Comparison of ENCODE assay signal across 13 cellular contexts in genomic region chr12:71782007-71782406, GRCh38. TPM values are rescaled to one million over a fixed set of nuclear protein-coding genes. Genes with fewer than 3 reads are reported as not detected.
DNase-seq lines count a peak whose midpoint lies in the region; ATAC-seq lines count a peak whose summit lies in the region.
"Had no signal": no experiment of that assay in that cellular context is flagged by ENCODE, and none has a peak within 500 bp of the region (broad histone marks: within the 10 kb centered on the region; RNA-seq: fewer than 3 reads in every experiment).

No MANE protein-coding gene starts in this region.

- no peak overlapping the region for H2BK120ac ChIP-seq in mesenchymal stem cell (ENCODE audit: low read depth, low read length)

- H3K27ac ChIP-seq in mesenchymal stem cell (ENCODE audit: low read length, poor library complexity, severe bottlenecking) = no peak overlapping the region
- H3K27ac ChIP-seq: sigmoid colon, stomach had no signal

- H3K14ac ChIP-seq in mesenchymal stem cell (ENCODE audit: low read length in 2 of 2) = no peak overlapping the region

- H3K27me3 ChIP-seq in mesenchymal stem cell (ENCODE audit: control insufficient read depth in 1 of 2, insufficient read depth in 1 of 2, low read length in 2 of 2) = no peaks in the 10 kb centered on the region
- H3K27me3 ChIP-seq: sigmoid colon, stomach had no signal

- H2BK5ac ChIP-seq in mesenchymal stem cell (ENCODE audit: low read depth, low read length, poor library complexity, severe bottlenecking) = no peak overlapping the region

- H3K4ac ChIP-seq in mesenchymal stem cell (ENCODE audit: low read depth in 1 of 2, low read length in 2 of 2) = no peak overlapping the region

- WGBS in mesenchymal stem cell = 100% methylated on average over 1 of the region's 4 CpGs

- H3K9ac ChIP-seq in mesenchymal stem cell (ENCODE audit: low read length) = peak overlapping the region; percentile 37

- H2AFZ ChIP-seq in mesenchymal stem cell (ENCODE audit: low read depth, low read length) = no peak overlapping the region

- H2BK15ac ChIP-seq in mesenchymal stem cell (ENCODE audit: low read depth, poor library complexity, severe bottlenecking) = no peak overlapping the region

- DNase-seq in NAMALWA (ENCODE audit: low spot score) (peak; percentile 31), mesenchymal stem cell (no peak), RKO (ENCODE audit: low spot score) (no peak), NCI-H524 (lab: John Stamatoyannopoulos, UW) (no peak)
- no peak for DNase-seq in activated CD4-positive, alpha-beta T cell treated with anti-CD3 and anti-CD28 coated beads, Interleukin-2, amount 50 U/mL, for 4 hours
- DNase-seq: activated gamma-delta T cell treated with Interleukin-2 at 50 U/mL for 16 hours; CD4-positive, CD25-positive, alpha-beta regulatory T cell; mammary epithelial cell; MM.1S; sigmoid colon; stomach had no signal

- H4K91ac ChIP-seq in mesenchymal stem cell (ENCODE audit: low read length) = no peak overlapping the region

- no peaks in the 10 kb centered on the region for H3K4me1 ChIP-seq in mesenchymal stem cell (ENCODE audit: control insufficient read depth, insufficient read depth, low read depth, low read length)

- no peak overlapping the region for H2AK5ac ChIP-seq in mesenchymal stem cell (ENCODE audit: low read length, severe bottlenecking)

- H3K18ac ChIP-seq in mesenchymal stem cell (ENCODE audit: low read depth in 1 of 2, low read length in 2 of 2) = no peak overlapping the region

- H3K36me3 ChIP-seq in mesenchymal stem cell (ENCODE audit: control insufficient read depth in 1 of 2, insufficient read depth in 2 of 2, low read depth in 1 of 2, low read length in 2 of 2) = peaks cover 3 to 85% of the 10 kb centered on the region in 2 experiments

- ATAC-seq in GM18867 (IDR thresholded peaks at IDR 0.05; ENCODE audit: unreplicated experiment) (peak; percentile 38), HG02884 (IDR thresholded peaks at IDR 0.05; ENCODE audit: unreplicated experiment) (peak; percentile 74)

- no peak overlapping the region for H4K8ac ChIP-seq in mesenchymal stem cell (ENCODE audit: low read length)

- no peak overlapping the region for H3K4me3 ChIP-seq in mesenchymal stem cell (ENCODE audit: insufficient read depth in 1 of 2, low read depth in 1 of 2, low read length in 2 of 2)
- H3K4me3 ChIP-seq: sigmoid colon, stomach had no signal

- no peak overlapping the region for H3K23ac ChIP-seq in mesenchymal stem cell (ENCODE audit: low read length in 2 of 2)

- H3K4me2 ChIP-seq in mesenchymal stem cell (ENCODE audit: low read length, poor library complexity, severe bottlenecking) = no peak overlapping the region

- no peaks in the 10 kb centered on the region for H3K9me3 ChIP-seq in mesenchymal stem cell (ENCODE audit: control insufficient read depth, low read length)
- H3K9me3 ChIP-seq: sigmoid colon, stomach had no signal

- H3K79me1 ChIP-seq in mesenchymal stem cell (replicated peaks; ENCODE audit: low read length, poor library complexity, severe bottlenecking) = peaks cover 13% of the 10 kb centered on the region

- H2BK12ac ChIP-seq in mesenchymal stem cell (ENCODE audit: low read length in 2 of 2) = no peak overlapping the region

RNA-seq across cellular contexts. Expression of gene RAB21, which starts 27.3 kb away (rescaled TPM):
- 42.6 TPM for polyA plus RNA-seq in mesenchymal stem cell (2013, experiment 1 of 2)
- polyA plus RNA-seq in mesenchymal stem cell (2013, experiment 2 of 2) = 41.2 TPM

RNA-seq across cellular contexts. Expression of gene TBC1D15, which starts 57.6 kb away (rescaled TPM):
- 22.9 TPM for polyA plus RNA-seq in mesenchymal stem cell (2013, experiment 1 of 2)
- 23.4 TPM for polyA plus RNA-seq in mesenchymal stem cell (2013, experiment 2 of 2)
